3 cellular contexts compared by ENCODE assay signal in the genomic region with DNA sequence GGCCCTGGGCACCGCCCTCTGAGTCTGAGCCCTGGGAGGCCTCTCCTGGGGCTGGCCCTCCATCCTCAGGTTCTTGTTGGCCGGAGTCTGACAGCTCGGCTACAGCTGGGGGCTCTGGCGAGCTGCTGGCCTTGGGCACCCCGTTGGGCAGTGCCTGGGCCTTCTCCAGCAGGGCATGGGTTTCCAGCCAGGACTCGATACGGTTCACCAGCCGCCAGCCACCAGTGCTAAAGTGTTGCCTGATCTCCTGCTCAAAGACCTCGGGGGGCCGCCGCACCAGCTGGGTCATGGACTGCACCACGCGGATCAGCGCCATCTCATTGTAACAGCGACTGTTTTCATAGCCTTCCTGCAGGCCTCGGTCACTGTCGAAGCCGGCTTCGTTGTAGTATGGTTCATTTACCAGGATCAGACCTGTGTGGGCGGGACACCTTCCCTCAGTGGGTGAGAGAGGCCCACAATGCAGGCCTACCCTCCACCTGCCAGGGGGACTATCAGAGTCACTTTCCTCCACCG.
TF ChIP-seq lines count a peak whose summit lies in the region.

No MANE protein-coding gene starts in this region.

TF ChIP-seq in GM23338, 12 proteins besides CTCF, POLR2A, EP300 and RAD21 (continues in another document):
- TF ChIP-seq ZNF114 (CRISPR knock-in tag; IDR thresholded peaks at IDR 0.05) (no peak), POLR2AphosphoS5 (IDR thresholded peaks at IDR 0.05; ENCODE audit: low read depth) (no peak), EZH2phosphoT487 (IDR thresholded peaks at IDR 0.05; ENCODE audit: unreplicated experiment) (no peak)
- TF ChIP-seq, protein P1, sequence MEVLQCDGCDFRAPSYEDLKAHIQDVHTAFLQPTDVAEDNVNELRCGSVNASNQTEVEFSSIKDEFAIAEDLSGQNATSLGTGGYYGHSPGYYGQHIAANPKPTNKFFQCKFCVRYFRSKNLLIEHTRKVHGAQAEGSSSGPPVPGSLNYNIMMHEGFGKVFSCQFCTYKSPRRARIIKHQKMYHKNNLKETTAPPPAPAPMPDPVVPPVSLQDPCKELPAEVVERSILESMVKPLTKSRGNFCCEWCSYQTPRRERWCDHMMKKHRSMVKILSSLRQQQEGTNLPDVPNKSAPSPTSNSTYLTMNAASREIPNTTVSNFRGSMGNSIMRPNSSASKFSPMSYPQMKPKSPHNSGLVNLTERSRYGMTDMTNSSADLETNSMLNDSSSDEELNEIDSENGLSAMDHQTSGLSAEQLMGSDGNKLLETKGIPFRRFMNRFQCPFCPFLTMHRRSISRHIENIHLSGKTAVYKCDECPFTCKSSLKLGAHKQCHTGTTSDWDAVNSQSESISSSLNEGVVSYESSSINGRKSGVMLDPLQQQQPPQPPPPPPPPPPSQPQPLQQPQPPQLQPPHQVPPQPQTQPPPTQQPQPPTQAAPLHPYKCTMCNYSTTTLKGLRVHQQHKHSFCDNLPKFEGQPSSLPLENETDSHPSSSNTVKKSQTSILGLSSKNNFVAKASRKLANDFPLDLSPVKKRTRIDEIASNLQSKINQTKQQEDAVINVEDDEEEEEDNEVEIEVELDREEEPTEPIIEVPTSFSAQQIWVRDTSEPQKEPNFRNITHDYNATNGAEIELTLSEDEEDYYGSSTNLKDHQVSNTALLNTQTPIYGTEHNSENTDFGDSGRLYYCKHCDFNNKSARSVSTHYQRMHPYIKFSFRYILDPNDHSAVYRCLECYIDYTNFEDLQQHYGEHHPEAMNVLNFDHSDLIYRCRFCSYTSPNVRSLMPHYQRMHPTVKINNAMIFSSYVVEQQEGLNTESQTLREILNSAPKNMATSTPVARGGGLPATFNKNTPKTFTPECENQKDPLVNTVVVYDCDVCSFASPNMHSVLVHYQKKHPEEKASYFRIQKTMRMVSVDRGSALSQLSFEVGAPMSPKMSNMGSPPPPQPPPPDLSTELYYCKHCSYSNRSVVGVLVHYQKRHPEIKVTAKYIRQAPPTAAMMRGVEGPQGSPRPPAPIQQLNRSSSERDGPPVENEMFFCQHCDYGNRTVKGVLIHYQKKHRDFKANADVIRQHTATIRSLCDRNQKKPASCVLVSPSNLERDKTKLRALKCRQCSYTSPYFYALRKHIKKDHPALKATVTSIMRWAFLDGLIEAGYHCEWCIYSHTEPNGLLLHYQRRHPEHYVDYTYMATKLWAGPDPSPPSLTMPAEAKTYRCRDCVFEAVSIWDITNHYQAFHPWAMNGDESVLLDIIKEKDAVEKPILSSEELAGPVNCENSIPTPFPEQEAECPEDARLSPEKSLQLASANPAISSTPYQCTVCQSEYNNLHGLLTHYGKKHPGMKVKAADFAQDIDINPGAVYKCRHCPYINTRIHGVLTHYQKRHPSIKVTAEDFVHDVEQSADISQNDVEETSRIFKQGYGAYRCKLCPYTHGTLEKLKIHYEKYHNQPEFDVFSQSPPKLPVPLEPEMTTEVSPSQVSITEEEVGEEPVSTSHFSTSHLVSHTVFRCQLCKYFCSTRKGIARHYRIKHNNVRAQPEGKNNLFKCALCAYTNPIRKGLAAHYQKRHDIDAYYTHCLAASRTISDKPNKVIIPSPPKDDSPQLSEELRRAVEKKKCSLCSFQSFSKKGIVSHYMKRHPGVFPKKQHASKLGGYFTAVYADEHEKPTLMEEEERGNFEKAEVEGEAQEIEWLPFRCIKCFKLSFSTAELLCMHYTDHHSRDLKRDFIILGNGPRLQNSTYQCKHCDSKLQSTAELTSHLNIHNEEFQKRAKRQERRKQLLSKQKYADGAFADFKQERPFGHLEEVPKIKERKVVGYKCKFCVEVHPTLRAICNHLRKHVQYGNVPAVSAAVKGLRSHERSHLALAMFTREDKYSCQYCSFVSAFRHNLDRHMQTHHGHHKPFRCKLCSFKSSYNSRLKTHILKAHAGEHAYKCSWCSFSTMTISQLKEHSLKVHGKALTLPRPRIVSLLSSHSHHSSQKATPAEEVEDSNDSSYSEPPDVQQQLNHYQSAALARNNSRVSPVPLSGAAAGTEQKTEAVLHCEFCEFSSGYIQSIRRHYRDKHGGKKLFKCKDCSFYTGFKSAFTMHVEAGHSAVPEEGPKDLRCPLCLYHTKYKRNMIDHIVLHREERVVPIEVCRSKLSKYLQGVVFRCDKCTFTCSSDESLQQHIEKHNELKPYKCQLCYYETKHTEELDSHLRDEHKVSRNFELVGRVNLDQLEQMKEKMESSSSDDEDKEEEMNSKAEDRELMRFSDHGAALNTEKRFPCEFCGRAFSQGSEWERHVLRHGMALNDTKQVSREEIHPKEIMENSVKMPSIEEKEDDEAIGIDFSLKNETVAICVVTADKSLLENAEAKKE (CRISPR knock-in tag; IDR thresholded peaks at IDR 0.05) = no peak

TF ChIP-seq in IMR-90, 13 proteins besides CTCF, POLR2A, EP300 and RAD21:
- no peak for TF ChIP-seq FOS (IDR thresholded peaks at IDR 0.05; ENCODE audit: low read depth, low read length)
- no peak for TF ChIP-seq SMC3 (IDR thresholded peaks at IDR 0.05; ENCODE audit: low read depth, low read length)
- TF ChIP-seq, protein P2, sequence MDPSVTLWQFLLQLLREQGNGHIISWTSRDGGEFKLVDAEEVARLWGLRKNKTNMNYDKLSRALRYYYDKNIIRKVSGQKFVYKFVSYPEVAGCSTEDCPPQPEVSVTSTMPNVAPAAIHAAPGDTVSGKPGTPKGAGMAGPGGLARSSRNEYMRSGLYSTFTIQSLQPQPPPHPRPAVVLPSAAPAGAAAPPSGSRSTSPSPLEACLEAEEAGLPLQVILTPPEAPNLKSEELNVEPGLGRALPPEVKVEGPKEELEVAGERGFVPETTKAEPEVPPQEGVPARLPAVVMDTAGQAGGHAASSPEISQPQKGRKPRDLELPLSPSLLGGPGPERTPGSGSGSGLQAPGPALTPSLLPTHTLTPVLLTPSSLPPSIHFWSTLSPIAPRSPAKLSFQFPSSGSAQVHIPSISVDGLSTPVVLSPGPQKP (IDR thresholded peaks at IDR 0.05; ENCODE audit: borderline replicate concordance, low read depth, low read length) = no peak
- TF ChIP-seq MXI1 (IDR thresholded peaks at IDR 0.05; ENCODE audit: borderline replicate concordance, low read depth, low read length) = no peak
- TF ChIP-seq MAFK (IDR thresholded peaks at IDR 0.05; ENCODE audit: low read depth, low read length) = no peak
- TF ChIP-seq USF2 (IDR thresholded peaks at IDR 0.05; ENCODE audit: low read depth, low read length) = no peak
- no peak for TF ChIP-seq CEBPB (IDR thresholded peaks at IDR 0.05; ENCODE audit: low read depth, low read length)
- no peak for TF ChIP-seq NFE2L2 (IDR thresholded peaks at IDR 0.05; ENCODE audit: low read depth, low read length)
- no peak for TF ChIP-seq BHLHE40 (IDR thresholded peaks at IDR 0.05; ENCODE audit: low read depth, low read length)
- no peak for TF ChIP-seq RFX5 (IDR thresholded peaks at IDR 0.05; ENCODE audit: low read depth, low read length)

TF ChIP-seq in GM12878, 131 proteins besides CTCF, POLR2A, EP300 and RAD21:
- TF ChIP-seq CREB1 (IDR thresholded peaks at IDR 0.05; ENCODE audit: low read depth) (no peak), ZNF217 (IDR thresholded peaks at IDR 0.05) (no peak), SRF (IDR thresholded peaks at IDR 0.05; ENCODE audit: low read depth in 2 of 2, low read length in 2 of 2) (no peak), MTA3 (IDR thresholded peaks at IDR 0.05; ENCODE audit: borderline replicate concordance, low read length) (no peak), ETV6 (conservative IDR thresholded peaks at IDR 0.05 in 1 of 2, IDR thresholded peaks at IDR 0.05 in 1 of 2; ENCODE audit: borderline replicate concordance in 1 of 2, low read depth in 1 of 2) (no peak), MEF2A (IDR thresholded peaks at IDR 0.05; ENCODE audit: insufficient read depth, low read depth, low read length) (no peak), HCFC1 (IDR thresholded peaks at IDR 0.05; ENCODE audit: low read length) (no peak), POLR2AphosphoS2 (IDR thresholded peaks at IDR 0.05; ENCODE audit: low read depth, low read length) (no peak), NRF1 (conservative IDR thresholded peaks at IDR 0.05; ENCODE audit: low read depth, low read length) (no peak), RBBP5 (conservative IDR thresholded peaks at IDR 0.05) (no peak), E2F4 (IDR thresholded peaks at IDR 0.05; ENCODE audit: low read depth, low read length) (no peak), HDAC2 (IDR thresholded peaks at IDR 0.05) (no peak), USF2 (IDR thresholded peaks at IDR 0.05; ENCODE audit: borderline replicate concordance, low read depth, low read length) (no peak), FOXM1 (IDR thresholded peaks at IDR 0.05; ENCODE audit: low read depth, low read length) (no peak), NFXL1 (IDR thresholded peaks at IDR 0.05; ENCODE audit: borderline replicate concordance) (no peak)
- TF ChIP-seq, protein P3, sequence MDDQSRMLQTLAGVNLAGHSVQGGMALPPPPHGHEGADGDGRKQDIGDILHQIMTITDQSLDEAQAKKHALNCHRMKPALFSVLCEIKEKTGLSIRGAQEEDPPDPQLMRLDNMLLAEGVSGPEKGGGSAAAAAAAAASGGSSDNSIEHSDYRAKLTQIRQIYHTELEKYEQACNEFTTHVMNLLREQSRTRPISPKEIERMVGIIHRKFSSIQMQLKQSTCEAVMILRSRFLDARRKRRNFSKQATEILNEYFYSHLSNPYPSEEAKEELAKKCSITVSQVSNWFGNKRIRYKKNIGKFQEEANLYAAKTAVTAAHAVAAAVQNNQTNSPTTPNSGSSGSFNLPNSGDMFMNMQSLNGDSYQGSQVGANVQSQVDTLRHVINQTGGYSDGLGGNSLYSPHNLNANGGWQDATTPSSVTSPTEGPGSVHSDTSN (IDR thresholded peaks at IDR 0.05; ENCODE audit: insufficient replicate concordance, low read depth, low read length) = no peak
- TF ChIP-seq, protein P4, sequence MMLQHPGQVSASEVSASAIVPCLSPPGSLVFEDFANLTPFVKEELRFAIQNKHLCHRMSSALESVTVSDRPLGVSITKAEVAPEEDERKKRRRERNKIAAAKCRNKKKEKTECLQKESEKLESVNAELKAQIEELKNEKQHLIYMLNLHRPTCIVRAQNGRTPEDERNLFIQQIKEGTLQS (IDR thresholded peaks at IDR 0.05; ENCODE audit: borderline replicate concordance, extremely low read depth, low read depth, low read length) = no peak
